ENCODE assay signal across 21 cellular contexts in the genomic region with DNA sequence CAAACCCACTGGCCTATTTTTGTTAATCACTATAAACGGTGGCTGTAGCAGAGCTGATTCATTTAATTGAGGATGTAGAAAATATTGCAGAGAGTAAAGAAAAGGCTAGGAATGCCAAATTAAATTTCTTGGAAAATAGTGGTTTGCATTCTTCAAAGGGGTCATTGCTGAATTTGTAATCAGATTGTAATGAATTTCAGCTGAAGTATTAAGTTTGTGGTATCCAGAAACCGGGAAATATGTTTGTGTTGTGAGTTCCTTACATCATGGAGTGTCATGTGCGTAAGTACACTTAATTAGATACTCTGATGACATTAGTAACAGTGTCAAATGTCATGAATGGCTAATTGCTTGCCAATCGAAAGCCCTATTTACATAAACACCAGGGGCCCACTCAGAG.
"Had no signal": no experiment of that assay in that cellular context is flagged by ENCODE, and none has a peak within 500 bp of the region (broad histone marks: within the 10 kb centered on the region; RNA-seq: fewer than 3 reads in every experiment).

No MANE protein-coding gene starts in this region.

- H3K9me3 ChIP-seq: ascending aorta, upper lobe of right lung had no signal

- H3K27me3 ChIP-seq: ascending aorta, foreskin keratinocyte, upper lobe of right lung had no signal

- ATAC-seq: activated T-cell treated with anti-CD3 and anti-CD28 coated beads, Interleukin-2, amount 50 U/mL, for 72 hours; esophagus mucosa; foreskin keratinocyte; upper lobe of right lung had no signal

- H3K4me1 ChIP-seq: ascending aorta, foreskin keratinocyte, upper lobe of right lung had no signal

- H3K4me3 ChIP-seq: ascending aorta, lung, upper lobe of right lung had no signal

- H3K27ac ChIP-seq: ascending aorta, foreskin keratinocyte, upper lobe of right lung, VCaP had no signal

- DNase-seq: activated CD4-positive, alpha-beta T cell treated with anti-CD3 and anti-CD28 coated beads, Interleukin-2, amount 50 U/mL, for 1 hour; activated CD4-positive, CD25-positive, alpha-beta regulatory T cell treated with anti-CD3 and anti-CD28 coated beads, Interleukin-2, amount 50 U/mL, for 72 hours; activated CD8-positive, alpha-beta memory T cell treated with anti-CD3 and anti-CD28 coated beads for 24 hours; activated CD8-positive, alpha-beta memory T cell treated with anti-CD3 and anti-CD28 coated beads, Interleukin-2, amount 50 U/mL, for 48 hours; activated effector memory CD4-positive, alpha-beta T cell treated with anti-CD3 and anti-CD28 coated beads, Interleukin-2, amount 50 U/mL, for 16 hours; activated naive CD4-positive, alpha-beta T cell treated with anti-CD3 and anti-CD28 coated beads, Interleukin-2, amount 50 U/mL, for 16 hours; activated T-cell treated with anti-CD3 and anti-CD28 coated beads, Interleukin-2, amount 50 U/mL, for 72 hours; effector CD8-positive, alpha-beta T cell; foreskin keratinocyte; hypothalamus; midbrain; stimulated activated CD4-positive, alpha-beta T cell treated with anti-CD3 and anti-CD28 coated beads, Interleukin-12 subunit alpha, Interleukin-12 subunit beta, amount 100 ng/mL, for 4 hours; stimulated activated CD4-positive, alpha-beta T cell treated with anti-CD3 and anti-CD28 coated beads, Interleukin-1b, Interleukin-23, amount 100 ng/mL, for 48 hours; stimulated activated CD8-positive, alpha-beta memory T cell treated with anti-CD3 and anti-CD28 coated beads, Interleukin-4, amount 100 ng/mL, for 48 hours; stimulated activated naive CD4-positive, alpha-beta T cell; T-helper 2 cell; upper lobe of right lung had no signal

- H3K36me3 ChIP-seq: ascending aorta, upper lobe of right lung had no signal
